Comparison of ENCODE assay signal across 1 cellular context in the genomic region with DNA sequence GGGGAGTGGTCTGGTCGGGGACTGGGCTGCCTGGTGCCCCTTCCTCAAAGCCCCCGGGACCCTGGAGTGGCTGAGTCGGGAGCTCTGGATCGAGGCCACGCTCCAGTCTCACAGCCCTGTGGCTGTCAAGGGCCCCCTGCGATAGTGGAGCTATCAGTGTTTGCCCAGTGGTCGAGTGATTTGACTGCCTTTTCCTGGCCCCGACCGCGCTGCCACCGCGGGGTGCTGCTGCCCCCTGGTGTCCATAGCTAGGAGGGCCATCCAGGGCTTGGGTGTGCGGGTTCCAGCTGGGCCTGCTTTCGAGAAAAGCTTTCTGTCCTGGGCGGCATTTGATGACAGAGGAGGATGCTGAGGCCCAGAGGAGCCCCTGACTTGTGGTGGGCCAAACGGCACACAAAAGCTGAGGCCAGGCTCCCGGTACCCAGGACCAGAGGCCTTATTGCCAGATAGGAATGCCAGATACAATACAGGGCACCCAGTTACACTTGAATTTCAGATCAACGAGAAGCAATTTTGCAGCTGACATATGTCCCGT.
TF ChIP-seq lines count a peak whose summit lies in the region.

No MANE protein-coding gene starts in this region.

TF ChIP-seq in K562, 482 proteins besides CTCF, POLR2A, EP300 and RAD21 (continued from another document and continues in another):
- TF ChIP-seq, protein P1, sequence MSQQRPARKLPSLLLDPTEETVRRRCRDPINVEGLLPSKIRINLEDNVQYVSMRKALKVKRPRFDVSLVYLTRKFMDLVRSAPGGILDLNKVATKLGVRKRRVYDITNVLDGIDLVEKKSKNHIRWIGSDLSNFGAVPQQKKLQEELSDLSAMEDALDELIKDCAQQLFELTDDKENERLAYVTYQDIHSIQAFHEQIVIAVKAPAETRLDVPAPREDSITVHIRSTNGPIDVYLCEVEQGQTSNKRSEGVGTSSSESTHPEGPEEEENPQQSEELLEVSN (IDR thresholded peaks at IDR 0.05; ENCODE audit: borderline replicate concordance in 1 of 2, extremely low read depth in 1 of 2, insufficient read depth in 1 of 2, insufficient read length in 1 of 2, low read depth in 1 of 2, low read length in 1 of 2, poor library complexity in 1 of 2, severe bottlenecking in 1 of 2), result peak; percentile 66 to 70
- TF ChIP-seq, protein P2, sequence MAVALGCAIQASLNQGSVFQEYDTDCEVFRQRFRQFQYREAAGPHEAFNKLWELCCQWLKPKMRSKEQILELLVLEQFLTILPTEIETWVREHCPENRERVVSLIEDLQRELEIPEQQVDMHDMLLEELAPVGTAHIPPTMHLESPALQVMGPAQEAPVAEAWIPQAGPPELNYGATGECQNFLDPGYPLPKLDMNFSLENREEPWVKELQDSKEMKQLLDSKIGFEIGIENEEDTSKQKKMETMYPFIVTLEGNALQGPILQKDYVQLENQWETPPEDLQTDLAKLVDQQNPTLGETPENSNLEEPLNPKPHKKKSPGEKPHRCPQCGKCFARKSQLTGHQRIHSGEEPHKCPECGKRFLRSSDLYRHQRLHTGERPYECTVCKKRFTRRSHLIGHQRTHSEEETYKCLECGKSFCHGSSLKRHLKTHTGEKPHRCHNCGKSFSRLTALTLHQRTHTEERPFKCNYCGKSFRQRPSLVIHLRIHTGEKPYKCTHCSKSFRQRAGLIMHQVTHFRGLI (CRISPR knock-in tag; IDR thresholded peaks at IDR 0.05), result no peak
- TF ChIP-seq IFI16 (CRISPR knock-in tag; IDR thresholded peaks at IDR 0.05) (no peak), NR2C2 (CRISPR knock-in tag; IDR thresholded peaks at IDR 0.05) (no peak), NR2C2 (tag; IDR thresholded peaks at IDR 0.05) (no peak), ETS1 (conservative IDR thresholded peaks at IDR 0.05; ENCODE audit: control insufficient read depth, low read depth, low read length) (no peak), NEUROD1 (IDR thresholded peaks at IDR 0.05; ENCODE audit: borderline replicate concordance, low read depth, low read length, partially characterized antibody) (peak; percentile 77), CLOCK (CRISPR knock-in tag; IDR thresholded peaks at IDR 0.05; ENCODE audit: borderline replicate concordance) (no peak), RNF2 (IDR thresholded peaks at IDR 0.05) (no peak), ZNF318 (IDR thresholded peaks at IDR 0.05; ENCODE audit: borderline replicate concordance in 1 of 2, low read depth in 1 of 2) (no peak), ZNF592 (IDR thresholded peaks at IDR 0.05) (peak; percentile 30; the same call in 1 of the 2 replicates), TEAD1 (CRISPR knock-in tag; IDR thresholded peaks at IDR 0.05) (0 out of 4 replicates have a peak, but pooled peaks of 1 of the 2 experiments have one; percentile 37), ESRRB (CRISPR knock-in tag; IDR thresholded peaks at IDR 0.05; ENCODE audit: borderline replicate concordance) (no peak), SAFB2 (IDR thresholded peaks at IDR 0.05; ENCODE audit: borderline replicate concordance, low read depth, low read length, severe bottlenecking) (no peak), DACH1 (IDR thresholded peaks at IDR 0.05; ENCODE audit: partially characterized antibody) (peak; percentile 53), ZFP1 (CRISPR knock-in tag; IDR thresholded peaks at IDR 0.05) (no peak), MTA3 (IDR thresholded peaks at IDR 0.05; ENCODE audit: borderline replicate concordance) (peak; percentile 53; the same call in 1 of the 2 replicates), SP1 (CRISPR knock-in tag; IDR thresholded peaks at IDR 0.05) (peak; percentile 68), ZNF146 (CRISPR knock-in tag; IDR thresholded peaks at IDR 0.05; ENCODE audit: unreplicated experiment) (no peak), ZNF316 (IDR thresholded peaks at IDR 0.05) (no peak), POLR3A (IDR thresholded peaks at IDR 0.05; ENCODE audit: borderline replicate concordance, extremely low read depth, insufficient read depth, insufficient read length) (no peak), MAFG (tag; conservative IDR thresholded peaks at IDR 0.05) (no peak), GABPB2 (CRISPR knock-in tag; conservative IDR thresholded peaks at IDR 0.05) (no peak), GMEB1 (CRISPR knock-in tag; IDR thresholded peaks at IDR 0.05) (no peak)
- TF ChIP-seq, protein P3, sequence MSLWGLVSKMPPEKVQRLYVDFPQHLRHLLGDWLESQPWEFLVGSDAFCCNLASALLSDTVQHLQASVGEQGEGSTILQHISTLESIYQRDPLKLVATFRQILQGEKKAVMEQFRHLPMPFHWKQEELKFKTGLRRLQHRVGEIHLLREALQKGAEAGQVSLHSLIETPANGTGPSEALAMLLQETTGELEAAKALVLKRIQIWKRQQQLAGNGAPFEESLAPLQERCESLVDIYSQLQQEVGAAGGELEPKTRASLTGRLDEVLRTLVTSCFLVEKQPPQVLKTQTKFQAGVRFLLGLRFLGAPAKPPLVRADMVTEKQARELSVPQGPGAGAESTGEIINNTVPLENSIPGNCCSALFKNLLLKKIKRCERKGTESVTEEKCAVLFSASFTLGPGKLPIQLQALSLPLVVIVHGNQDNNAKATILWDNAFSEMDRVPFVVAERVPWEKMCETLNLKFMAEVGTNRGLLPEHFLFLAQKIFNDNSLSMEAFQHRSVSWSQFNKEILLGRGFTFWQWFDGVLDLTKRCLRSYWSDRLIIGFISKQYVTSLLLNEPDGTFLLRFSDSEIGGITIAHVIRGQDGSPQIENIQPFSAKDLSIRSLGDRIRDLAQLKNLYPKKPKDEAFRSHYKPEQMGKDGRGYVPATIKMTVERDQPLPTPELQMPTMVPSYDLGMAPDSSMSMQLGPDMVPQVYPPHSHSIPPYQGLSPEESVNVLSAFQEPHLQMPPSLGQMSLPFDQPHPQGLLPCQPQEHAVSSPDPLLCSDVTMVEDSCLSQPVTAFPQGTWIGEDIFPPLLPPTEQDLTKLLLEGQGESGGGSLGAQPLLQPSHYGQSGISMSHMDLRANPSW (CRISPR knock-in tag; IDR thresholded peaks at IDR 0.05), result peak; percentile 81; the same call in 1 of the 2 replicates
